29 cellular contexts compared by ENCODE assay signal in genomic region chrX:131399692-131400428, GRCh38.
"Had no signal": no experiment of that assay in that cellular context is flagged by ENCODE, and none has a peak within 500 bp of the region (broad histone marks: within the 10 kb centered on the region; RNA-seq: fewer than 3 reads in every experiment).

No MANE protein-coding gene starts in this region.

- H3K4me3 ChIP-seq: coronary artery, esophagus squamous epithelium, heart right ventricle, left ventricle myocardium inferior, lower lobe of right lung, prostate gland, right atrium auricular region, sigmoid colon, testis, tibial artery, upper lobe of left lung had no signal

- H3K27me3 ChIP-seq: esophagus squamous epithelium, right atrium auricular region, sigmoid colon, testis, tibial artery, upper lobe of left lung had no signal

- ATAC-seq: heart right ventricle; left cardiac atrium; lower lobe of right lung; naive thymus-derived CD8-positive, alpha-beta T cell; stimulated activated effector memory CD8-positive, alpha-beta T cell treated with anti-CD3 and anti-CD28 coated beads, Interleukin-12 subunit alpha, Interleukin-12 subunit beta, amount 100 ng/mL, for 72 hours had no signal

- H3K4me1 ChIP-seq: esophagus squamous epithelium, heart right ventricle, left ventricle myocardium inferior, lower lobe of right lung, prostate gland, right atrium auricular region, sigmoid colon, testis, tibial artery, upper lobe of left lung had no signal

- H3K36me3 ChIP-seq: esophagus squamous epithelium, heart right ventricle, left ventricle myocardium inferior, lower lobe of right lung, prostate gland, right atrium auricular region, sigmoid colon, tibial artery, upper lobe of left lung had no signal

- FAIRE-seq: endothelial cell of umbilical vein, islet of Langerhans, urothelium cell line had no signal

- DNase-seq: dermis blood vessel endothelial cell; effector memory CD4-positive, alpha-beta T cell; erythroblast; esophagus squamous epithelium; foreskin melanocyte; glutamatergic neuron; heart right ventricle; hippocampal formation; left cardiac atrium; left ventricle myocardium inferior; lower lobe of right lung; naive thymus-derived CD8-positive, alpha-beta T cell; nephron progenitor cell; nucleus accumbens; sigmoid colon; stimulated activated CD4-positive, alpha-beta T cell treated with anti-CD3 and anti-CD28 coated beads, Interleukin-2, amount 100 ng/mL, for 24 hours; stimulated activated CD4-positive, alpha-beta T cell treated with anti-CD3 and anti-CD28 coated beads, Interleukin-4, amount 100 ng/mL, for 24 hours; stimulated activated naive CD4-positive, alpha-beta T cell treated with Interleukin-2 at 50 U/mL for 16 hours; substantia nigra; testis; tibial artery had no signal

- H3K27ac ChIP-seq: coronary artery, esophagus squamous epithelium, heart right ventricle, left ventricle myocardium inferior, lower lobe of right lung, prostate gland, right atrium auricular region, sigmoid colon, testis, tibial artery, upper lobe of left lung had no signal

- H3K9me3 ChIP-seq: esophagus squamous epithelium, heart right ventricle, left ventricle myocardium inferior, lower lobe of right lung, prostate gland, right atrium auricular region, sigmoid colon, testis, tibial artery, upper lobe of left lung had no signal
